Comparison of ENCODE assay signal across 8 cellular contexts in the genomic region with DNA sequence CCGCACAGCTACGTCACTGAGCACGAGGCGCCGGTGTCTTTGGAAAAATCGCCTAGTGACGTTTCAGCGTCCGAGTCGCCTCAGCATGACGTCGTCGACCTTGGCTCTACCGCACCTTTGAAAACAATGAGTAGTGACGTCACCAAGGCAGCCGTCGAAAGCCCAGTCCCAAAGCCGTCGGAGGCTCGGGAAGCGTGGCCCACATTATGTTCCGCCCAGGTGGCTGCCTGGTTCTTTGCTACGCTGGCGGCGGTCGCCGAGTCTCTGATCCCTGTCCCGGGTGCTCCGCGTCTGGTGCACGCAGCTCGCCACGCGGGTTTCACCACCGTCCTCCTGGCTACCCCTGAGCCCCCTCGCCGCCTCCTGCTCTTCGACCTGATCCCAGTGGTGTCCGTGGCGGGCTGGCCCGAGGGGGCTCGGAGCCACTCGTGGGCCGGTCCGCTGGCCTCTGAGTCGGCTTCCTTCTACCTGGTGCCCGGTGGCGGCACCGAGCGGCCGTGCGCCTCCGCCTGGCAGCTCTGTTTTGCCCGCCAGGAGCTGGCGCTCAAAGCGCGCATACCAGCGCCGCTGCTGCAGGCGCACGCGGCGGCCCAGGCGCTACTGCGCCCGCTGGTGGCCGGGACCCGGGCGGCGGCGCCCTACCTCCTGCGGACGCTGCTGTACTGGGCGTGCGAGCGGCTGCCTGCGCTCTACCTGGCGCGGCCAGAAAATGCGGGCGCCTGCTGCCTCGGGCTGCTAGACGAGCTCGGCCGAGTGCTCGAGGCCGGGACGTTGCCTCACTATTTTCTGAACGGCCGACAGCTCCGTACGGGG. TPM values are rescaled to one million over a fixed set of nuclear protein-coding genes. Genes with fewer than 3 reads are reported as not detected.
DNase-seq lines count a peak whose midpoint lies in the region; ATAC-seq lines count a peak whose summit lies in the region.

No MANE protein-coding gene starts in this region.

- H3K4me3 Mint-ChIP-seq in activated T-helper 1 cell treated with anti-CD3 and anti-CD28 coated beads, Interleukin-12 subunit alpha, Interleukin-12 subunit beta, Interleukin-2, Interleukin-4 antibody, amounts not matched to agents 30 ng/mL and 10 ng/mL and 1 ng/mL, durations not matched to agents 14 hours and 24 hours and 36 hours: peak overlapping the region; percentile 91
- peak overlapping the region; percentile 86 to 96 (median 94) for H3K4me3 Mint-ChIP-seq in naive thymus-derived CD4-positive, alpha-beta T cell
- H3K4me3 Mint-ChIP-seq in stimulated activated effector memory CD8-positive, alpha-beta T cell treated with anti-CD3 and anti-CD28 coated beads, Interleukin-12 subunit alpha, Interleukin-12 subunit beta, amount 100 ng/mL, for 72 hours: peak overlapping the region; percentile 90

- intact Hi-C loops in activated T-helper 1 cell treated with anti-CD3 and anti-CD28 coated beads, Interleukin-12 subunit alpha, Interleukin-12 subunit beta, Interleukin-2, Interleukin-4 antibody, amounts not matched to agents 30 ng/mL and 10 ng/mL and 1 ng/mL, durations not matched to agents 14 hours and 24 hours and 36 hours (cut with micrococcal nuclease): loop anchor here (1.0 to 5.0 kb wide), 4 partner anchors 42 to 389 kb away; a partner anchor contains a TSS
- intact Hi-C loops in naive thymus-derived CD4-positive, alpha-beta T cell (cut with micrococcal nuclease): loop anchor here (1.0 to 10.0 kb wide), 8 partner anchors 42 to 422 kb away; a partner anchor contains a TSS

- ATAC-seq in naive thymus-derived CD4-positive, alpha-beta T cell: peak; percentile 75
- ATAC-seq in stimulated activated effector memory CD8-positive, alpha-beta T cell treated with anti-CD3 and anti-CD28 coated beads, Interleukin-12 subunit alpha, Interleukin-12 subunit beta, amount 100 ng/mL, for 72 hours: peak; percentile 83
- no peak for ATAC-seq in HG02623 (IDR thresholded peaks at IDR 0.05; ENCODE audit: unreplicated experiment)

- peaks cover 43% of the 10 kb centered on the region for H3K4me1 Mint-ChIP-seq in activated T-helper 1 cell treated with anti-CD3 and anti-CD28 coated beads, Interleukin-12 subunit alpha, Interleukin-12 subunit beta, Interleukin-2, Interleukin-4 antibody, amounts not matched to agents 30 ng/mL and 10 ng/mL and 1 ng/mL, durations not matched to agents 14 hours and 24 hours and 36 hours (ENCODE audit: low read depth)
- H3K4me1 Mint-ChIP-seq in naive thymus-derived CD4-positive, alpha-beta T cell: peaks cover 28 to 47% (median 37%) of the 10 kb centered on the region in 7 donors
- H3K4me1 Mint-ChIP-seq in stimulated activated effector memory CD8-positive, alpha-beta T cell treated with anti-CD3 and anti-CD28 coated beads, Interleukin-12 subunit alpha, Interleukin-12 subunit beta, amount 100 ng/mL, for 72 hours: peaks cover 43% of the 10 kb centered on the region

- peaks cover 12 to 14% of the 10 kb centered on the region in 2 donors for H3K27me3 ChIP-seq in naive thymus-derived CD4-positive, alpha-beta T cell (ENCODE audit: control insufficient read depth in 2 of 2, insufficient read depth in 2 of 2, low read length in 2 of 2)

- H3K9me3 ChIP-seq in naive thymus-derived CD4-positive, alpha-beta T cell (ENCODE audit: control insufficient read depth in 2 of 3, low read length in 3 of 3): no peaks in the 10 kb centered on the region

- CTCF ChIA-PET in naive thymus-derived CD4-positive, alpha-beta T cell (lab: Charles Lee): interaction anchor here (0.6 to 5.2 kb wide), 33 partner anchors 9 to 251 kb away, joined by 3 to 67 read pairs (median 6); a partner anchor contains a TSS

- peaks cover 16 to 47% of the 10 kb centered on the region in 2 donors for H3K4me1 ChIP-seq in naive thymus-derived CD4-positive, alpha-beta T cell (ENCODE audit: control insufficient read depth in 2 of 2, insufficient read depth in 2 of 2, low read length in 2 of 2)

- H3K36me3 ChIP-seq in naive thymus-derived CD4-positive, alpha-beta T cell (ENCODE audit: control insufficient read depth in 2 of 3, insufficient read depth in 3 of 3, low read length in 3 of 3): no peaks in the 10 kb centered on the region

- peak overlapping the region; percentile 65 for H3K4me3 ChIP-seq in naive thymus-derived CD4-positive, alpha-beta T cell (ENCODE audit: low read length)

- H3K36me3 Mint-ChIP-seq in activated T-helper 1 cell treated with anti-CD3 and anti-CD28 coated beads, Interleukin-12 subunit alpha, Interleukin-12 subunit beta, Interleukin-2, Interleukin-4 antibody, amounts not matched to agents 30 ng/mL and 10 ng/mL and 1 ng/mL, durations not matched to agents 14 hours and 24 hours and 36 hours (ENCODE audit: low read depth): peaks cover 9% of the 10 kb centered on the region
- H3K36me3 Mint-ChIP-seq in naive thymus-derived CD4-positive, alpha-beta T cell: peaks cover 0 to 12% (median 0%) of the 10 kb centered on the region in 5 donors
- peaks cover 42% of the 10 kb centered on the region for H3K36me3 Mint-ChIP-seq in stimulated activated effector memory CD8-positive, alpha-beta T cell treated with anti-CD3 and anti-CD28 coated beads, Interleukin-12 subunit alpha, Interleukin-12 subunit beta, amount 100 ng/mL, for 72 hours

- POLR2A ChIA-PET in naive thymus-derived CD4-positive, alpha-beta T cell (lab: Charles Lee): interaction anchor here (0.5 to 5.3 kb wide), 35 partner anchors 10 to 250 kb away, joined by 3 to 116 read pairs (median 9); a partner anchor contains a TSS

- DNase-seq in DMS114 treated with DMSO at 0.1 percent for 48 hours (lab: John Stamatoyannopoulos, UW; ENCODE audit: unreplicated experiment): peak; percentile 36
- DNase-seq in HT1080 (ENCODE audit: low read depth): peak; percentile 68
- peak; percentile 94 for DNase-seq in RKO (ENCODE audit: low spot score)
- peak; percentile 81 for DNase-seq in activated T-helper 1 cell treated with anti-CD3 and anti-CD28 coated beads, Interleukin-12 subunit alpha, Interleukin-12 subunit beta, Interleukin-2, Interleukin-4 antibody, amounts not matched to agents 30 ng/mL and 10 ng/mL and 1 ng/mL, durations not matched to agents 14 hours and 24 hours and 36 hours (ENCODE audit: low spot score)
- peak; percentile 58 for DNase-seq in fibroblast of peridontal ligament (ENCODE audit: extremely low read depth)
- DNase-seq in naive thymus-derived CD4-positive, alpha-beta T cell: peak; percentile 75 to 87 (median 84)
- peak; percentile 78 to 85 for DNase-seq in stimulated activated effector memory CD8-positive, alpha-beta T cell treated with anti-CD3 and anti-CD28 coated beads, Interleukin-12 subunit alpha, Interleukin-12 subunit beta, amount 100 ng/mL, for 72 hours (ENCODE audit: low spot score in 2 of 2)

- H3K27ac Mint-ChIP-seq in activated T-helper 1 cell treated with anti-CD3 and anti-CD28 coated beads, Interleukin-12 subunit alpha, Interleukin-12 subunit beta, Interleukin-2, Interleukin-4 antibody, amounts not matched to agents 30 ng/mL and 10 ng/mL and 1 ng/mL, durations not matched to agents 14 hours and 24 hours and 36 hours: peak overlapping the region; percentile 94
- H3K27ac Mint-ChIP-seq in naive thymus-derived CD4-positive, alpha-beta T cell: peak overlapping the region; percentile 89 to 97 (median 95)
- peak overlapping the region; percentile 92 for H3K27ac Mint-ChIP-seq in stimulated activated effector memory CD8-positive, alpha-beta T cell treated with anti-CD3 and anti-CD28 coated beads, Interleukin-12 subunit alpha, Interleukin-12 subunit beta, amount 100 ng/mL, for 72 hours

- H3K9me3 Mint-ChIP-seq in activated T-helper 1 cell treated with anti-CD3 and anti-CD28 coated beads, Interleukin-12 subunit alpha, Interleukin-12 subunit beta, Interleukin-2, Interleukin-4 antibody, amounts not matched to agents 30 ng/mL and 10 ng/mL and 1 ng/mL, durations not matched to agents 14 hours and 24 hours and 36 hours: no peaks in the 10 kb centered on the region
- peaks cover 0 to 3% (median 0%) of the 10 kb centered on the region in 11 donors for H3K9me3 Mint-ChIP-seq in naive thymus-derived CD4-positive, alpha-beta T cell
- H3K9me3 Mint-ChIP-seq in stimulated activated effector memory CD8-positive, alpha-beta T cell treated with anti-CD3 and anti-CD28 coated beads, Interleukin-12 subunit alpha, Interleukin-12 subunit beta, amount 100 ng/mL, for 72 hours: no peaks in the 10 kb centered on the region

- H3K27me3 Mint-ChIP-seq in activated T-helper 1 cell treated with anti-CD3 and anti-CD28 coated beads, Interleukin-12 subunit alpha, Interleukin-12 subunit beta, Interleukin-2, Interleukin-4 antibody, amounts not matched to agents 30 ng/mL and 10 ng/mL and 1 ng/mL, durations not matched to agents 14 hours and 24 hours and 36 hours (ENCODE audit: insufficient read depth): peaks cover 5% of the 10 kb centered on the region
- H3K27me3 Mint-ChIP-seq in naive thymus-derived CD4-positive, alpha-beta T cell: peaks cover 21 to 28% (median 25%) of the 10 kb centered on the region in 5 donors

- H3K27ac ChIP-seq in naive thymus-derived CD4-positive, alpha-beta T cell (ENCODE audit: low read depth, low read length): peak overlapping the region; percentile 83

RNA-seq across cellular contexts. Expression of a gene that starts 1.5 kb away (rescaled TPM):
- total RNA-seq in HT1080 (2014; rRNA removed; shearing (Covaris generic)): 0.23 and 0.43 TPM in 2 replicates
- polyA plus RNA-seq in HT1080 (2015; cell fraction: cytosol; rRNA removed): 0.10 and 0.26 TPM in 2 replicates
- 0.60 and 0.61 TPM in 2 replicates for polyA plus RNA-seq in HT1080 (2015; cell fraction: nucleus; rRNA removed)
- 12.3 and 14.0 TPM in 2 replicates for total RNA-seq in activated T-helper 1 cell treated with anti-CD3 and anti-CD28 coated beads, Interleukin-12 subunit alpha, Interleukin-12 subunit beta, Interleukin-2, Interleukin-4 antibody, amounts not matched to agents 30 ng/mL and 10 ng/mL and 1 ng/mL, durations not matched to agents 14 hours and 24 hours and 36 hours
- 10 to 100 TPM in 3 of 5 experiments, 1 to 10 TPM in 2; 8.2 to 19.1 (median 16.5) TPM for total RNA-seq in naive thymus-derived CD4-positive, alpha-beta T cell
- polyA plus RNA-seq in naive thymus-derived CD4-positive, alpha-beta T cell: 10 to 100 TPM in 1 of 2 donors, 1 to 10 TPM in 1; 8.5 to 26.1 TPM

RNA-seq across cellular contexts. Expression of a gene that starts 2.5 kb away (rescaled TPM):
- 0.23 and 0.37 TPM in 2 replicates for total RNA-seq in HT1080 (2014; rRNA removed; shearing (Covaris generic))
- 0.56 and 0.80 TPM in 2 replicates for polyA plus RNA-seq in HT1080 (2015; cell fraction: cytosol; rRNA removed)
- 0.66 and 1.1 TPM in 2 replicates for polyA plus RNA-seq in HT1080 (2015; cell fraction: nucleus; rRNA removed)
- 5.3 and 6.4 TPM in 2 replicates for total RNA-seq in activated T-helper 1 cell treated with anti-CD3 and anti-CD28 coated beads, Interleukin-12 subunit alpha, Interleukin-12 subunit beta, Interleukin-2, Interleukin-4 antibody, amounts not matched to agents 30 ng/mL and 10 ng/mL and 1 ng/mL, durations not matched to agents 14 hours and 24 hours and 36 hours
- 10 to 100 TPM in 1 of 5 experiments, 1 to 10 TPM in 4; 2.8 to 39.7 (median 3.4) TPM for total RNA-seq in naive thymus-derived CD4-positive, alpha-beta T cell
- under 1 TPM in 1 of 2 donors, not detected in 1; 0.09 TPM for polyA plus RNA-seq in naive thymus-derived CD4-positive, alpha-beta T cell

RNA-seq across cellular contexts. Expression of a gene that starts 8.1 kb away (rescaled TPM):
- total RNA-seq in HT1080 (2014; rRNA removed; shearing (Covaris generic)): 6.0 and 7.9 TPM in 2 replicates
- polyA plus RNA-seq in HT1080 (2015; cell fraction: cytosol; rRNA removed): 6.6 and 7.8 TPM in 2 replicates
- 2.8 and 3.1 TPM in 2 replicates for polyA plus RNA-seq in HT1080 (2015; cell fraction: nucleus; rRNA removed)
- total RNA-seq in activated T-helper 1 cell treated with anti-CD3 and anti-CD28 coated beads, Interleukin-12 subunit alpha, Interleukin-12 subunit beta, Interleukin-2, Interleukin-4 antibody, amounts not matched to agents 30 ng/mL and 10 ng/mL and 1 ng/mL, durations not matched to agents 14 hours and 24 hours and 36 hours: 6.6 and 7.0 TPM in 2 replicates
- 10 to 100 TPM in 1 of 5 experiments, 1 to 10 TPM in 4; 6.0 to 14.6 (median 7.2) TPM for total RNA-seq in naive thymus-derived CD4-positive, alpha-beta T cell
- polyA plus RNA-seq in naive thymus-derived CD4-positive, alpha-beta T cell: 10 to 100 TPM; 14.9 to 24.8 TPM

RNA-seq across cellular contexts. Expression of a gene that starts 8.1 kb away (rescaled TPM):
- total RNA-seq in HT1080 (2014; rRNA removed; shearing (Covaris generic)): not detected in 2 replicates
- polyA plus RNA-seq in HT1080 (2015; cell fraction: cytosol; rRNA removed): not detected in 2 replicates
- not detected in 2 replicates for polyA plus RNA-seq in HT1080 (2015; cell fraction: nucleus; rRNA removed)
- total RNA-seq in activated T-helper 1 cell treated with anti-CD3 and anti-CD28 coated beads, Interleukin-12 subunit alpha, Interleukin-12 subunit beta, Interleukin-2, Interleukin-4 antibody, amounts not matched to agents 30 ng/mL and 10 ng/mL and 1 ng/mL, durations not matched to agents 14 hours and 24 hours and 36 hours: not detected in 2 replicates
- not detected for total RNA-seq in naive thymus-derived CD4-positive, alpha-beta T cell
- not detected for polyA plus RNA-seq in naive thymus-derived CD4-positive, alpha-beta T cell

RNA-seq across cellular contexts. Expression of a gene that starts 11.3 kb away (rescaled TPM):
- total RNA-seq in HT1080 (2014; rRNA removed; shearing (Covaris generic)): not detected in 2 replicates
- not detected in 2 replicates for polyA plus RNA-seq in HT1080 (2015; cell fraction: cytosol; rRNA removed)
- polyA plus RNA-seq in HT1080 (2015; cell fraction: nucleus; rRNA removed): not detected in 2 replicates
- total RNA-seq in activated T-helper 1 cell treated with anti-CD3 and anti-CD28 coated beads, Interleukin-12 subunit alpha, Interleukin-12 subunit beta, Interleukin-2, Interleukin-4 antibody, amounts not matched to agents 30 ng/mL and 10 ng/mL and 1 ng/mL, durations not matched to agents 14 hours and 24 hours and 36 hours: not detected in 2 replicates
- total RNA-seq in naive thymus-derived CD4-positive, alpha-beta T cell: not detected
- polyA plus RNA-seq in naive thymus-derived CD4-positive, alpha-beta T cell: not detected

Comparison
In these comparisons a context has a peak if more than half of its experiments do, and no peak if none do; other contexts are left out.
1. DNase-seq: peak in every context shown above with its lines; median percentile 94 in RKO; 84 in naive thymus-derived CD4-positive, alpha-beta T cell; 82 in stimulated activated effector memory CD8-positive, alpha-beta T cell treated with anti-CD3 and anti-CD28 coated beads, Interleukin-12 subunit alpha, Interleukin-12 subunit beta, amount 100 ng/mL, for 72 hours; 81 in activated T-helper 1 cell treated with anti-CD3 and anti-CD28 coated beads, Interleukin-12 subunit alpha, Interleukin-12 subunit beta, Interleukin-2, Interleukin-4 antibody, amounts not matched to agents 30 ng/mL and 10 ng/mL and 1 ng/mL, durations not matched to agents 14 hours and 24 hours and 36 hours; 68 in HT1080; 58 in fibroblast of peridontal ligament; 36 in DMS114 treated with DMSO at 0.1 percent for 48 hours.